21 cellular contexts compared by ENCODE assay signal in genomic region chr11:30774451-30774850, GRCh38.
DNase-seq lines count a peak whose midpoint lies in the region; ATAC-seq, FAIRE-seq and TF ChIP-seq lines count a peak whose summit lies in the region.
"Had no signal": no experiment of that assay in that cellular context is flagged by ENCODE, and none has a peak within 500 bp of the region (broad histone marks: within the 10 kb centered on the region; RNA-seq: fewer than 3 reads in every experiment).

No MANE protein-coding gene starts in this region.

- POLR2A ChIA-PET in WTC11 (lab: Charles Lee), result no interaction called here

- H3K36me3 ChIP-seq in neuronal stem cell (replicated peaks in 1 of 2; ENCODE audit: control insufficient read depth in 2 of 2, insufficient read depth in 2 of 2, low read length in 2 of 2), result no peaks in the 10 kb centered on the region

- FAIRE-seq in A204.1 (lab: Jason Lieb, UNC), result peak; percentile 11
- no peak for FAIRE-seq in urothelium cell line (lab: Jason Lieb, UNC)
- FAIRE-seq: A549, GM12878, GM18507 had no signal

- no peaks in the 10 kb centered on the region for H3K9me3 Mint-ChIP-seq in WTC11

- H2AK5ac ChIP-seq in neuronal stem cell (ENCODE audit: low read depth, low read length), result no peak overlapping the region

- H3K4me3 Mint-ChIP-seq in WTC11, result no peak overlapping the region
- H3K4me3 Mint-ChIP-seq: CD4-positive, CD25-positive, alpha-beta regulatory T cell had no signal

- no peak overlapping the region for H3K14ac ChIP-seq in neuronal stem cell (ENCODE audit: low read length)

- no peak overlapping the region for H3K27ac ChIP-seq in neuronal stem cell (replicated peaks; ENCODE audit: low read length)
- H3K27ac ChIP-seq: A549, HL-60 had no signal

- H2BK15ac ChIP-seq in neuronal stem cell (ENCODE audit: low read length), result no peak overlapping the region

- no peaks in the 10 kb centered on the region for H3K9me3 ChIP-seq in neuronal stem cell (replicated peaks in 1 of 2; ENCODE audit: control insufficient read depth in 2 of 2, insufficient read depth in 1 of 2, low read depth in 1 of 2, low read length in 2 of 2)
- H3K9me3 ChIP-seq: A549 had no signal

- H4K8ac ChIP-seq in neuronal stem cell (ENCODE audit: low read depth, low read length), result no peak overlapping the region

- no CpG with 5 or more reads among the region's 2 CpGs for WGBS in neuronal stem cell (ENCODE audit: extremely low coverage in 2 of 2, insufficient read length in 2 of 2, insufficient replicate concordance in 1 of 2), 2 donors

- DNase-seq in WTC11 (ENCODE audit: low spot score) (no peak), iPS-NIHi7 (ENCODE audit: extremely low spot score) (peak; percentile 41), neuronal stem cell (ENCODE audit: low spot score) (peak; percentile 45), CD1c-positive myeloid dendritic cell (ENCODE audit: extremely low spot score) (no peak), DMS153 treated with DMSO at 0.1 percent for 48 hours (lab: John Stamatoyannopoulos, UW; ENCODE audit: unreplicated experiment) (no peak), NCI-H1092 treated with DMSO at 0.1 percent for 48 hours (lab: John Stamatoyannopoulos, UW) (no peak), urothelium cell line (ENCODE audit: low spot score) (no peak)
- DNase-seq: Calu3; CD4-positive, CD25-positive, alpha-beta regulatory T cell; DMS79; KBM-7; NCI-H1048; NCI-H2107; NCI-H226; NCI-H526; PC-3 had no signal

- H3K23ac ChIP-seq in neuronal stem cell (ENCODE audit: low read depth, low read length, poor library complexity), result no peak overlapping the region

- H3K27ac Mint-ChIP-seq in WTC11, result no peak overlapping the region
- H3K27ac Mint-ChIP-seq: CD4-positive, CD25-positive, alpha-beta regulatory T cell had no signal

- no peaks in the 10 kb centered on the region; the same call in 1 of the 2 replicates for H3K27me3 Mint-ChIP-seq in WTC11 (ENCODE audit: low read depth)
- H3K27me3 Mint-ChIP-seq: CD4-positive, CD25-positive, alpha-beta regulatory T cell had no signal

- H3K4ac ChIP-seq in neuronal stem cell (ENCODE audit: low read length), result no peak overlapping the region

- peaks cover 0 to 8% of the 10 kb centered on the region in 2 donors for H3K4me1 ChIP-seq in neuronal stem cell (ENCODE audit: control insufficient read depth in 2 of 2, insufficient read depth in 1 of 2, low read depth in 1 of 2, low read length in 2 of 2)
- H3K4me1 ChIP-seq: A549 had no signal

- no peaks in the 10 kb centered on the region for H3K79me1 ChIP-seq in neuronal stem cell (ENCODE audit: low read depth, low read length)

- H3K9ac ChIP-seq in neuronal stem cell (ENCODE audit: low read depth, low read length, poor library complexity), result no peak overlapping the region

- peaks cover 12% of the 10 kb centered on the region for H3K4me1 Mint-ChIP-seq in WTC11
- H3K4me1 Mint-ChIP-seq: CD4-positive, CD25-positive, alpha-beta regulatory T cell had no signal

- no peak for TF ChIP-seq CTCF in WTC11 (IDR thresholded peaks at IDR 0.05)

- no peak overlapping the region for H3K4me3 ChIP-seq in neuronal stem cell (ENCODE audit: low read length in 2 of 2)
- H3K4me3 ChIP-seq: A549, GM12878 had no signal

- no peak overlapping the region for H2BK12ac ChIP-seq in neuronal stem cell (ENCODE audit: low read length)

- H3K36me3 Mint-ChIP-seq in WTC11, result no peaks in the 10 kb centered on the region
- H3K36me3 Mint-ChIP-seq: CD4-positive, CD25-positive, alpha-beta regulatory T cell had no signal

- CTCF ChIA-PET in WTC11 (lab: Charles Lee), result interaction anchor here (0.5 to 1.2 kb wide), 4 partner anchors 38 to 366 kb away, joined by 3 to 4 read pairs (median 3); no protein-coding TSS in a partner anchor

- peak overlapping the region; percentile 51 for H2AFZ ChIP-seq in neuronal stem cell (ENCODE audit: low read length)

- H4K91ac ChIP-seq in neuronal stem cell (ENCODE audit: low read depth, low read length, poor library complexity), result no peak overlapping the region

- H3K18ac ChIP-seq in neuronal stem cell (ENCODE audit: low read length), result no peak overlapping the region

- H2BK120ac ChIP-seq in neuronal stem cell (ENCODE audit: low read depth, low read length), result no peak overlapping the region

- no peak overlapping the region for H2BK5ac ChIP-seq in neuronal stem cell (ENCODE audit: low read length)

- H3K27me3 ChIP-seq in neuronal stem cell (ENCODE audit: control insufficient read depth in 3 of 3, insufficient read depth in 3 of 3, low read depth in 1 of 3, low read length in 3 of 3), result no peaks in the 10 kb centered on the region

- ATAC-seq in WTC11, result peak; percentile 77
- ATAC-seq: PC-3 had no signal

- H3K4me2 ChIP-seq in neuronal stem cell (ENCODE audit: insufficient read depth, low read length, poor library complexity, severe bottlenecking), result no peak overlapping the region
- H3K4me2 ChIP-seq: A549 had no signal

TF ChIP-seq in WTC11, 78 proteins besides CTCF, POLR2A, EP300 and RAD21 (continues in another document):
- TF ChIP-seq ZNF416 (CRISPR knock-in tag; IDR thresholded peaks at IDR 0.05) (no peak), IRF1 (CRISPR knock-in tag; IDR thresholded peaks at IDR 0.05) (no peak), ARID4B (CRISPR knock-in tag; IDR thresholded peaks at IDR 0.05; ENCODE audit: borderline replicate concordance) (no peak), TP53 (CRISPR knock-in tag; IDR thresholded peaks at IDR 0.05) (no peak), ZSCAN18 (CRISPR knock-in tag; IDR thresholded peaks at IDR 0.05) (no peak), ZNF425 (CRISPR knock-in tag; conservative IDR thresholded peaks at IDR 0.05) (no peak), SMAD3 (CRISPR knock-in tag; IDR thresholded peaks at IDR 0.05; ENCODE audit: borderline replicate concordance) (no peak)

Comparison
In these comparisons a context has a peak if more than half of its experiments do, and no peak if none do; other contexts are left out.
1. DNase-seq: peak in iPS-NIHi7 (single experiment) and neuronal stem cell (single experiment); none in WTC11 (single experiment), CD1c-positive myeloid dendritic cell (single experiment), DMS153 treated with DMSO at 0.1 percent for 48 hours (single experiment), NCI-H1092 treated with DMSO at 0.1 percent for 48 hours (single experiment) and urothelium cell line (single experiment).